ENCODE assay signal across 14 cellular contexts in genomic region chr3:66655673-66656072, GRCh38.
"Had no signal": no experiment of that assay in that cellular context is flagged by ENCODE, and none has a peak within 500 bp of the region (broad histone marks: within the 10 kb centered on the region; RNA-seq: fewer than 3 reads in every experiment).

No MANE protein-coding gene starts in this region.

- ATAC-seq: activated T-cell treated with anti-CD3 and anti-CD28 coated beads, Interleukin-2, amount 50 U/mL, for 4 hours; effector memory CD8-positive, alpha-beta T cell; T-cell had no signal

- H3K36me3 Mint-ChIP-seq: activated naive CD4-positive, alpha-beta T cell treated with anti-CD3 and anti-CD28 coated beads, Interleukin-2, amount 10 ng/mL, durations not matched to agents 7 days and 5 days; T-cell had no signal

- DNase-seq: activated CD4-positive, alpha-beta T cell treated with anti-CD3 and anti-CD28 coated beads, Interleukin-2, amount 10 ng/mL, durations not matched to agents 7 days and 5 days; activated CD4-positive, CD25-positive, alpha-beta regulatory T cell; activated CD8-positive, alpha-beta memory T cell treated with anti-CD3 and anti-CD28 coated beads, Interleukin-2, amount 50 U/mL, for 4 hours; activated naive CD4-positive, alpha-beta T cell treated with anti-CD3 and anti-CD28 coated beads, Interleukin-2, amount 10 ng/mL, durations not matched to agents 7 days and 5 days; activated T-cell treated with anti-CD3 and anti-CD28 coated beads, Interleukin-2, amount 50 U/mL, for 4 hours; effector memory CD8-positive, alpha-beta T cell; foreskin fibroblast; glutamatergic neuron; hippocampal formation; left cardiac atrium; T-cell; trophoblast cell had no signal

- H3K4me3 Mint-ChIP-seq: activated CD4-positive, alpha-beta T cell treated with anti-CD3 and anti-CD28 coated beads, Interleukin-2, amount 10 ng/mL, durations not matched to agents 7 days and 5 days; activated naive CD4-positive, alpha-beta T cell treated with anti-CD3 and anti-CD28 coated beads, Interleukin-2, amount 10 ng/mL, durations not matched to agents 7 days and 5 days; activated T-cell treated with anti-CD3 and anti-CD28 coated beads, Interleukin-2, amount 50 U/mL, for 4 hours; dendritic cell treated with granulocyte-macrophage colony-stimulating factor and Interleukin-4, amounts not matched to agents 40 ng/mL and 50 ng/mL, for 4 days; effector memory CD8-positive, alpha-beta T cell; stimulated activated naive CD8-positive, alpha-beta T cell treated with anti-CD3 and anti-CD28 coated beads, Interleukin-15, Interleukin-2, amounts not matched to agents 100 ng/mL and 50 ng/mL, for 24 hours; T-cell had no signal

- H3K4me1 Mint-ChIP-seq: activated CD4-positive, alpha-beta T cell treated with anti-CD3 and anti-CD28 coated beads, Interleukin-2, amount 10 ng/mL, durations not matched to agents 7 days and 5 days; activated naive CD4-positive, alpha-beta T cell treated with anti-CD3 and anti-CD28 coated beads, Interleukin-2, amount 10 ng/mL, durations not matched to agents 7 days and 5 days; T-cell had no signal

- H3K9me3 Mint-ChIP-seq: activated CD4-positive, alpha-beta T cell treated with anti-CD3 and anti-CD28 coated beads, Interleukin-2, amount 10 ng/mL, durations not matched to agents 7 days and 5 days; activated T-cell treated with anti-CD3 and anti-CD28 coated beads, Interleukin-2, amount 50 U/mL, for 4 hours; effector memory CD8-positive, alpha-beta T cell; stimulated activated naive CD8-positive, alpha-beta T cell treated with anti-CD3 and anti-CD28 coated beads, Interleukin-15, Interleukin-2, amounts not matched to agents 100 ng/mL and 50 ng/mL, for 24 hours; T-cell had no signal

- H3K27ac Mint-ChIP-seq: activated CD4-positive, alpha-beta T cell treated with anti-CD3 and anti-CD28 coated beads, Interleukin-2, amount 10 ng/mL, durations not matched to agents 7 days and 5 days; activated naive CD4-positive, alpha-beta T cell treated with anti-CD3 and anti-CD28 coated beads, Interleukin-2, amount 10 ng/mL, durations not matched to agents 7 days and 5 days; dendritic cell treated with granulocyte-macrophage colony-stimulating factor and Interleukin-4, amounts not matched to agents 40 ng/mL and 50 ng/mL, for 4 days; effector memory CD8-positive, alpha-beta T cell; stimulated activated naive CD8-positive, alpha-beta T cell treated with anti-CD3 and anti-CD28 coated beads, Interleukin-15, Interleukin-2, amounts not matched to agents 100 ng/mL and 50 ng/mL, for 24 hours; T-cell had no signal
